In the genomic region with DNA sequence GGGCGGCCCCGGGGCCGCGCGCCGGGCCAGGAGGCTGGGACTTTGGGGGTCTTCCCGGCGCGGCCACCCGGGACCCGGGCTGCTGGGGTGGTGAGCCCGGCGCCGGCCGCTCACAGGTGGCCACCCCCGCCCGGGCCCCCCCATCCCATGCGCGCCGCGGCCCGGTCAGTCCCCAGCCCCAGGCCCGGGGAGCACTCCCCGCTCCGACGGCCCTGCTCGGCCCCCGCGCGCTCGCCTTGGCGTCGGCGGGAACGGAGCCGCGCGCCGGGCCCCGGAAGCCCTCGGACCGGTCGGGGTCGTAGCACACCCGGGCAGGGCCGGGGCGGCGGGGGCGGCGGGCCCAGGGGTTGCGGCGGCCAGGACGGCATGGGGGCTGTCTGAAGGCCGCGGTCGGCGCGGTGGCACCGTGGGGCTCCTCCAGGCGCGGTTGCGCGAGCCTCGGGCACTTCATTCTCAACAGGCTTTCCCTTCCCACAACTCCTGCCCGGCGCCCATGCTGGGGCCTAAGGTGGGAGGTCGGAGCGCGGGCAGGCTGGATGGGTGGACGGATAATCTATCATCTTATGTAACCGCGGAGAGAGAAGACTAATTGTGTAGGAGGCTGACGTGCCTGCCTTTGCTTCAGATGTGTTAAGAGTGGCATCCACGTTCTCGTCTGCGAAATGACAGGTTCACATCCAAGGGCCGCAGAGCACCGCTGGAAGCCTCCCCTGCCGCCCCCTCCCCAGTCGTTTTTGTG, we compare ENCODE assay signal across 9 cellular contexts. TPM values are rescaled to one million over a fixed set of nuclear protein-coding genes. Genes with fewer than 3 reads are reported as not detected.
DNase-seq lines count a peak whose midpoint lies in the region; ATAC-seq and FAIRE-seq lines count a peak whose summit lies in the region.
"Had no signal": no experiment of that assay in that cellular context is flagged by ENCODE, and none has a peak within 500 bp of the region (broad histone marks: within the 10 kb centered on the region; RNA-seq: fewer than 3 reads in every experiment).

No MANE protein-coding gene starts in this region.

- H3K4me1 Mint-ChIP-seq in activated naive CD4-positive, alpha-beta T cell treated with anti-CD3 and anti-CD28 coated beads for 36 hours (ENCODE audit: low read depth), result peaks cover 15% of the 10 kb centered on the region

- no peaks in the 10 kb centered on the region for H3K36me3 Mint-ChIP-seq in activated naive CD4-positive, alpha-beta T cell treated with anti-CD3 and anti-CD28 coated beads for 36 hours (ENCODE audit: low read depth)

- no peak for DNase-seq in activated naive CD4-positive, alpha-beta T cell treated with anti-CD3 and anti-CD28 coated beads for 36 hours
- no peak for DNase-seq in activated naive CD4-positive, alpha-beta T cell treated with anti-CD3 and anti-CD28 coated beads, Interleukin-2, amount 50 U/mL, for 16 hours
- DNase-seq in NCI-H226, result peak; percentile 28
- DNase-seq in aorta, result no peak
- no peak for DNase-seq in NCI-H1436 (lab: John Stamatoyannopoulos, UW)
- no peak for DNase-seq in GM19239 (ENCODE audit: insufficient read length, low spot score)

- H3K4me3 Mint-ChIP-seq in activated naive CD4-positive, alpha-beta T cell treated with anti-CD3 and anti-CD28 coated beads for 36 hours, result peak overlapping the region; percentile 71

- peak overlapping the region; percentile 47 for H3K27ac ChIP-seq in cingulate gyrus (ENCODE audit: low read depth, low read length)
- H3K27ac ChIP-seq in mesodermal cell (ENCODE audit: low read depth, low read length, severe bottlenecking), result no peak overlapping the region
- H3K27ac ChIP-seq in aorta (ENCODE audit: low read depth in 1 of 2, low read length in 2 of 2), result no peak overlapping the region

- H3K4me1 ChIP-seq in mesodermal cell (ENCODE audit: control insufficient read depth, insufficient read depth, low read length, poor library complexity, severe bottlenecking) (peaks cover 34% of the 10 kb centered on the region), aorta (ENCODE audit: control insufficient read depth in 1 of 2, insufficient read depth in 2 of 2, low read length in 2 of 2) (no peaks in the 10 kb centered on the region)

- FAIRE-seq in GM19239 (lab: Jason Lieb, UNC), result no peak
- FAIRE-seq: GM18507 had no signal

- H3K4me3 ChIP-seq in mesodermal cell (ENCODE audit: extremely low read depth, insufficient read depth, low read length, poor library complexity, severe bottlenecking) (peak overlapping the region; percentile 55), aorta (ENCODE audit: low read length in 2 of 2) (peak overlapping the region; percentile 9 to 33)

- WGBS in mesodermal cell (ENCODE audit: insufficient coverage in 2 of 2), 2 experiments, result 2 to 3% methylated on average over 54 to 68 of the region's 80 CpGs
- WGBS in aorta, 2 donors, result 13 to 25% methylated on average over 54 to 80 of the region's 80 CpGs

- H3K27ac Mint-ChIP-seq in activated naive CD4-positive, alpha-beta T cell treated with anti-CD3 and anti-CD28 coated beads for 36 hours, result no peak overlapping the region

- H3K9me3 ChIP-seq in mesodermal cell (ENCODE audit: control insufficient read depth, low read length), result no peaks in the 10 kb centered on the region
- H3K9me3 ChIP-seq in aorta (ENCODE audit: control insufficient read depth, low read length), result no peaks in the 10 kb centered on the region

- peaks cover 26% of the 10 kb centered on the region for H3K36me3 ChIP-seq in mesodermal cell (ENCODE audit: control insufficient read depth, insufficient read depth, low read length)
- no peaks in the 10 kb centered on the region for H3K36me3 ChIP-seq in aorta (ENCODE audit: control insufficient read depth in 1 of 2, insufficient read depth in 2 of 2, low read length in 1 of 2)

- CTCF ChIA-PET in activated naive CD4-positive, alpha-beta T cell treated with anti-CD3 and anti-CD28 coated beads for 36 hours (lab: Charles Lee), result interaction anchor here (1.2 kb wide), 1 partner anchor 12 kb away, joined by 4 read pairs; no protein-coding TSS in a partner anchor

- H3K27me3 ChIP-seq in aorta (ENCODE audit: control insufficient read depth in 1 of 2, insufficient read depth in 2 of 2, low read length in 1 of 2), result peaks cover 0 to 2% of the 10 kb centered on the region in 2 donors

- no peaks in the 10 kb centered on the region for H3K9me3 Mint-ChIP-seq in activated naive CD4-positive, alpha-beta T cell treated with anti-CD3 and anti-CD28 coated beads for 36 hours

- peaks cover 19% of the 10 kb centered on the region for H3K27me3 Mint-ChIP-seq in activated naive CD4-positive, alpha-beta T cell treated with anti-CD3 and anti-CD28 coated beads for 36 hours (ENCODE audit: low read depth)

- ATAC-seq in aorta (ENCODE audit: low FRiP score), result no peak

- intact Hi-C loops in activated naive CD4-positive, alpha-beta T cell treated with anti-CD3 and anti-CD28 coated beads for 36 hours (cut with micrococcal nuclease), result loop anchor here (1.0 to 10.0 kb wide), 2 partner anchors 60 to 449 kb away; no protein-coding TSS in a partner anchor
- intact Hi-C loops in aorta (cut with DNase I), result loop anchor here in 1 of 2 donors (5.0 kb wide), 1 partner anchor 67 kb away; no protein-coding TSS in a partner anchor

RNA-seq across cellular contexts. Expression of a gene that starts 0.6 kb away (rescaled TPM):
- total RNA-seq in activated naive CD4-positive, alpha-beta T cell treated with anti-CD3 and anti-CD28 coated beads for 36 hours, result 1 to 10 TPM; 3.9 to 4.2 TPM
- 27.1 TPM for polyA plus RNA-seq in mesodermal cell (2013, experiment 1 of 2)
- 24.1 TPM for polyA plus RNA-seq in mesodermal cell (2013, experiment 2 of 2)
- 10 to 100 TPM; 19.2 to 23.7 TPM for total RNA-seq in aorta
- polyA plus RNA-seq in aorta, result 1 to 10 TPM; 1.7 to 9.5 TPM

RNA-seq across cellular contexts. Expression of a gene that starts 43.9 kb away (rescaled TPM):
- total RNA-seq in activated naive CD4-positive, alpha-beta T cell treated with anti-CD3 and anti-CD28 coated beads for 36 hours, result 10 to 100 TPM; 10.1 to 10.6 TPM
- polyA plus RNA-seq in mesodermal cell (2013, experiment 1 of 2), result 17.0 TPM
- 16.6 TPM for polyA plus RNA-seq in mesodermal cell (2013, experiment 2 of 2)
- 10 to 100 TPM; 22.9 to 30.9 TPM for total RNA-seq in aorta
- polyA plus RNA-seq in aorta, result 10 to 100 TPM; 15.9 to 30.8 TPM
